ENCODE assay signal across 12 cellular contexts in the genomic region with DNA sequence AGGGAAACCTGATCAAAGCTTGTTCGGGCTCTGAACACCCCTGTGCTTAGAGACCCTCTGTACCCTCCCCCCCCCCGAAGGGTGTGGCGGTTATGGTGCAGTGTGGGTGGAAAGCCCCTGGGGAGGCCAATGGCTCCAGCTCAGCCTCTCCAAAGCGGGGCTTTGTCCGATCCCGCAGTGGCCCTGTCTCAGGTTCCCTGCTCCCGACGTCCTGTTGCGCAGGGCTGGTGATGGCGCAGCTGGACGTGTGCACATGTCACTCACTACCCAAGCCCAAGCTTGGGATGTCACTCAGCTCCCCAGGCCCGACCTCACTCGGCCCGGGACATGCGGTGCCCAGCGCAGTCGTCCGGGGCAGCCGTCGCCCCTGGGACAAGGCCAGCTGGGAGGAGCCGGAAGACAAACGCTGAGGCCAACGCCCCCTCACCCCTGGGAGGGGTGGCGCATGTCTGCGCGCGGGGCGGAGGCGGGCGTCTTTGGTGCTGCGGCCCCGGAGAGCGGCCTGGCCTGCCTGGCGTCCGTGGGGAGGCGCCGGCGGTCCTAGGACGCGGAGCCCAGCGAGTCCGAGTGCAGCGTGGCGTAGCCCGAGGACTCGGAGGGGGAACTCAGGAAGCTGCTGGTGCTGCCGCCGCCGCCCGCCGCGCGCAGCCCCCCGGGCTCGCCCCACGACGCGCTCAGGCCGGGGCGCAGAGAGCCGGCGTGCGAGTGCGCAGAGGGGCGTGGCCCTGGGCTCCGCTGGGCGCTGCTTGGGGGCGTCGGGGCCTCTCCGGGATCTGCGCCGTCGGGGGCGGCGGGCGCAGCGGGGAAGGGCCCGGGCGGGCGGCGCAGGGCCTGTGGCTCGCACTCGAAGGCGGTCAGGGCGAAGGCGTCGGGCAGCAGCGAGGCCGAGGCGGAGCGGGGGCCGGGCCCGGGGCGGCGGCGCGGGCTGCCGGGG. TPM values are rescaled to one million over a fixed set of nuclear protein-coding genes. Genes with fewer than 3 reads are reported as not detected.
DNase-seq lines count a peak whose midpoint lies in the region; ATAC-seq and TF ChIP-seq lines count a peak whose summit lies in the region.
"Had no signal": no experiment of that assay in that cellular context is flagged by ENCODE, and none has a peak within 500 bp of the region (broad histone marks: within the 10 kb centered on the region; RNA-seq: fewer than 3 reads in every experiment).

No MANE protein-coding gene starts in this region.

- TF ChIP-seq EP300 in SK-N-SH (IDR thresholded peaks at IDR 0.05; ENCODE audit: borderline replicate concordance in 1 of 2, low read depth in 1 of 2, low read length in 1 of 2) = no peak

- no peaks in the 10 kb centered on the region for H3K9me2 ChIP-seq in SK-N-SH

- no peak overlapping the region for H2AFZ ChIP-seq in SK-N-SH (ENCODE audit: low read depth)

- no peak overlapping the region for H3K4me3 Mint-ChIP-seq in MCF 10A (ENCODE audit: unreplicated experiment)

- H3K4me1 ChIP-seq in breast epithelium (peaks cover 0 to 5% of the 10 kb centered on the region in 2 donors), colonic mucosa (peaks cover 17% of the 10 kb centered on the region), urinary bladder (ENCODE audit: insufficient read depth) (no peaks in the 10 kb centered on the region), SK-N-SH (ENCODE audit: control insufficient read depth in 1 of 2, insufficient read depth in 2 of 2, low read depth in 1 of 2, low read length in 1 of 2) (no peaks in the 10 kb centered on the region; a peak in 1 of 4 replicates)

- WGBS in urinary bladder = 7% methylated on average over 98 of the region's 98 CpGs
- 92% methylated on average over 66 of the region's 98 CpGs for WGBS in SK-N-SH (ENCODE audit: low lambda C conversion rate)

- H3K27me3 ChIP-seq in breast epithelium (peaks cover 10 to 64% of the 10 kb centered on the region in 2 donors), colonic mucosa (peaks cover 39% of the 10 kb centered on the region), SK-N-SH (ENCODE audit: insufficient read depth) (no peaks in the 10 kb centered on the region)

- DNase-seq in breast epithelium (ENCODE audit: low spot score in 2 of 2) = no peak
- DNase-seq in MCF 10A (ENCODE audit: unreplicated experiment) = no peak
- peak; percentile 46 for DNase-seq in colonic mucosa
- peak; percentile 84 for DNase-seq in left lobe of liver (ENCODE audit: low spot score)
- DNase-seq in SK-N-SH = no peak
- no peak for DNase-seq in midbrain (lab: John Stamatoyannopoulos, UW)
- DNase-seq: NCI-H1048 had no signal

- peak overlapping the region in 1 of 2 donors; percentile 12 for H3K9ac ChIP-seq in colonic mucosa (ENCODE audit: low read depth in 2 of 2, low read length in 2 of 2)
- no peak overlapping the region for H3K9ac ChIP-seq in SK-N-SH

- no peak overlapping the region for H3K4me2 ChIP-seq in SK-N-SH

- TF ChIP-seq RAD21 in SK-N-SH (IDR thresholded peaks at IDR 0.05; ENCODE audit: low read length) = no peak

- H3K9me3 ChIP-seq in breast epithelium (no peaks in the 10 kb centered on the region), colonic mucosa (no peaks in the 10 kb centered on the region), SK-N-SH (no peaks in the 10 kb centered on the region)

- ATAC-seq in left lobe of liver (peak; percentile 63), HG03342 (IDR thresholded peaks at IDR 0.05; ENCODE audit: unreplicated experiment) (no peak)

- H3F3A ChIP-seq in SK-N-SH (replicated peaks; ENCODE audit: insufficient read depth) = no peaks in the 10 kb centered on the region

- BruUV-seq in MCF 10A (replicated peaks; lab: Mats Ljungman, UMichigan) = no TSS peak

- intact Hi-C loops in breast epithelium (cut with DNase I; ENCODE audit: low total_unique reads) (no loop called here), MCF 10A (cut with micrococcal nuclease) (no loop called here), colonic mucosa (cut with DNase I) (loop anchor here (5.0 kb wide), 2 partner anchors 33 to 158 kb away; no protein-coding TSS in a partner anchor)

- TF ChIP-seq CTCF in breast epithelium (IDR thresholded peaks at IDR 0.05) (no peak), MCF 10A (IDR thresholded peaks at IDR 0.05; ENCODE audit: unreplicated experiment) (no peak), colonic mucosa (IDR thresholded peaks at IDR 0.05) (no peak), SK-N-SH (IDR thresholded peaks at IDR 0.05) (no peak)

- TF ChIP-seq POLR2A in breast epithelium (IDR thresholded peaks at IDR 0.05) = no peak

- H3K27ac ChIP-seq in breast epithelium (no peak overlapping the region), colonic mucosa (no peak overlapping the region), urinary bladder (ENCODE audit: low read depth) (no peak overlapping the region), SK-N-SH (ENCODE audit: low read depth in 2 of 2, low read length in 1 of 2) (no peak overlapping the region)

- peak overlapping the region in 2 of 3 donors; percentile 22 to 57 for H3K4me3 ChIP-seq in breast epithelium
- peak overlapping the region; percentile 7 for H3K4me3 ChIP-seq in colonic mucosa
- H3K4me3 ChIP-seq in urinary bladder (ENCODE audit: low read depth, low read length) = peak overlapping the region; percentile 12
- no peak overlapping the region for H3K4me3 ChIP-seq in SK-N-SH (ENCODE audit: low read depth in 2 of 2, low read length in 1 of 2)

- no peaks in the 10 kb centered on the region for H3K79me2 ChIP-seq in SK-N-SH (ENCODE audit: insufficient read depth)

- H3K36me3 Mint-ChIP-seq in MCF 10A (ENCODE audit: insufficient read depth, unreplicated experiment) = no peaks in the 10 kb centered on the region

- POLR2A ChIA-PET in MCF 10A (lab: Yijun Ruan, JAX) = interaction anchor here (0.8 kb wide), 1 partner anchor 10 kb away, joined by 3 read pairs; no protein-coding TSS in a partner anchor
- POLR2A ChIA-PET in SK-N-SH (lab: Yijun Ruan, JAX) = no interaction called here

- H3K36me3 ChIP-seq in breast epithelium (no peaks in the 10 kb centered on the region), colonic mucosa (no peaks in the 10 kb centered on the region), urinary bladder (ENCODE audit: insufficient read depth) (no peaks in the 10 kb centered on the region), SK-N-SH (replicated peaks in 1 of 2; ENCODE audit: control insufficient read depth in 1 of 2, insufficient read depth in 2 of 2, low read length in 1 of 2) (no peaks in the 10 kb centered on the region)

- H3K9me3 Mint-ChIP-seq in MCF 10A (ENCODE audit: unreplicated experiment) = no peaks in the 10 kb centered on the region
- H3K9me3 Mint-ChIP-seq: activated T-helper 2 cell treated with anti-CD3 and anti-CD28 coated beads, Interferon-gamma antibody, Interleukin-2, Interleukin-4, amounts not matched to agents 10 μg/mL and 5 μg/mL and 100 μg/mL, durations not matched to agents 14 hours and 24 hours and 36 hours had no signal

- H3K4me1 Mint-ChIP-seq in MCF 10A (ENCODE audit: insufficient read depth, unreplicated experiment) = peaks cover 5% of the 10 kb centered on the region

- H3K27ac Mint-ChIP-seq in MCF 10A (ENCODE audit: low read depth, unreplicated experiment) = no peak overlapping the region
- H3K27ac Mint-ChIP-seq: activated T-helper 2 cell treated with anti-CD3 and anti-CD28 coated beads, Interferon-gamma antibody, Interleukin-2, Interleukin-4, amounts not matched to agents 10 μg/mL and 5 μg/mL and 100 μg/mL, durations not matched to agents 14 hours and 24 hours and 36 hours had no signal

- peaks cover 3% of the 10 kb centered on the region; the same call in 1 of the 2 replicates for H4K20me1 ChIP-seq in SK-N-SH (ENCODE audit: insufficient read depth)

- peaks cover 2% of the 10 kb centered on the region for H3K27me3 Mint-ChIP-seq in MCF 10A (ENCODE audit: insufficient read depth, unreplicated experiment)

- CTCF ChIA-PET in MCF 10A (lab: Yijun Ruan, JAX) (interaction anchor here (0.8 to 6.6 kb wide), 8 partner anchors 8 to 196 kb away, joined by 3 to 88 read pairs (median 12); no protein-coding TSS in a partner anchor), SK-N-SH (lab: Yijun Ruan, JAX) (interaction anchor here (1.3 to 9.5 kb wide), 8 partner anchors 8 to 191 kb away, joined by 3 to 318 read pairs (median 91); a partner anchor contains a TSS)

TF ChIP-seq in SK-N-SH, 30 proteins besides CTCF, POLR2A, EP300 and RAD21 (continues in another document):
- TF ChIP-seq POLR2AphosphoS5 (IDR thresholded peaks at IDR 0.05; ENCODE audit: low read depth, low read length) = no peak

RNA-seq across cellular contexts. Expression of a gene that starts 5.1 kb away (rescaled TPM):
- total RNA-seq in breast epithelium (not detected), MCF 10A (2022) (not detected in 2 replicates), colonic mucosa (not detected), left lobe of liver (not detected), urinary bladder (not detected)
- polyA plus RNA-seq in urinary bladder (not detected), SK-N-SH (2012; rRNA removed) (not detected in 2 replicates)
- polyA plus RNA-seq in SK-N-SH (2012; cell fraction: cytosol; rRNA removed) = not detected in 2 replicates
- not detected in 2 replicates for polyA plus RNA-seq in SK-N-SH (2012; cell fraction: nucleus; rRNA removed)
- total RNA-seq: activated T-helper 2 cell treated with anti-CD3 and anti-CD28 coated beads, Interferon-gamma antibody, Interleukin-2, Interleukin-4, amounts not matched to agents 10 μg/mL and 5 μg/mL and 100 μg/mL, durations not matched to agents 14 hours and 24 hours and 36 hours; OCI-LY7; renal cortical epithelial cell had no signal

RNA-seq across cellular contexts. Expression of a gene that starts 11.8 kb away (rescaled TPM):
- total RNA-seq in breast epithelium (10 to 100 TPM in 1 of 3 donors, 1 to 10 TPM in 2; 5.4 to 34.6 (median 6.6) TPM), MCF 10A (2022) (4.6 and 5.0 TPM in 2 replicates), colonic mucosa (10 to 100 TPM; 19.6 to 21.0 TPM), left lobe of liver (40.0 TPM), urinary bladder (12.2 TPM)
- polyA plus RNA-seq in urinary bladder (12.9 TPM), SK-N-SH (2012; rRNA removed) (5.2 and 6.6 TPM in 2 replicates)
- polyA plus RNA-seq in SK-N-SH (2012; cell fraction: cytosol; rRNA removed) = 2.3 and 4.2 TPM in 2 replicates
- 13.1 and 18.0 TPM in 2 replicates for polyA plus RNA-seq in SK-N-SH (2012; cell fraction: nucleus; rRNA removed)
- total RNA-seq: OCI-LY7 had no signal

RNA-seq across cellular contexts. Expression of a gene that starts 13.3 kb away (rescaled TPM):
- total RNA-seq in breast epithelium (10 to 100 TPM; 54.0 to 61.6 (median 54.7) TPM), MCF 10A (2022) (26.5 and 28.3 TPM in 2 replicates), colonic mucosa (10 to 100 TPM; 56.6 to 72.5 TPM), left lobe of liver (25.9 TPM), urinary bladder (61.6 TPM)
- polyA plus RNA-seq in urinary bladder (46.3 TPM), SK-N-SH (2012; rRNA removed) (40.2 and 43.7 TPM in 2 replicates)
- 41.9 and 51.0 TPM in 2 replicates for polyA plus RNA-seq in SK-N-SH (2012; cell fraction: cytosol; rRNA removed)
- 16.5 and 21.6 TPM in 2 replicates for polyA plus RNA-seq in SK-N-SH (2012; cell fraction: nucleus; rRNA removed)

RNA-seq across cellular contexts. Expression of a gene that starts 43.1 kb away (rescaled TPM):
- total RNA-seq in breast epithelium (10 to 100 TPM in 2 of 3 donors, 1 to 10 TPM in 1; 2.7 to 32.4 (median 29.9) TPM), MCF 10A (2022) (6.2 and 12.4 TPM in 2 replicates), colonic mucosa (10 to 100 TPM; 18.4 to 19.4 TPM), left lobe of liver (17.7 TPM), urinary bladder (12.8 TPM)
- polyA plus RNA-seq in urinary bladder (14.1 TPM), SK-N-SH (2012; rRNA removed) (19.2 and 25.4 TPM in 2 replicates)
- 2.5 and 4.0 TPM in 2 replicates for polyA plus RNA-seq in SK-N-SH (2012; cell fraction: cytosol; rRNA removed)
- polyA plus RNA-seq in SK-N-SH (2012; cell fraction: nucleus; rRNA removed) = 134 and 388 TPM in 2 replicates
- total RNA-seq: OCI-LY7 had no signal

RNA-seq across cellular contexts. Expression of a gene that starts 49.7 kb away (rescaled TPM):
- total RNA-seq in breast epithelium = 100 to 1,000 TPM; 210 to 329 (median 306) TPM
- total RNA-seq in MCF 10A (2022) = 477 and 513 TPM in 2 replicates
- 100 to 1,000 TPM; 314 to 378 TPM for total RNA-seq in colonic mucosa
- total RNA-seq in left lobe of liver = 109 TPM
- 229 TPM for total RNA-seq in urinary bladder
- polyA plus RNA-seq in urinary bladder = 509 TPM
- polyA plus RNA-seq in SK-N-SH (2012; rRNA removed) = 140 and 151 TPM in 2 replicates
- 216 and 367 TPM in 2 replicates for polyA plus RNA-seq in SK-N-SH (2012; cell fraction: cytosol; rRNA removed)
- 37.2 and 61.3 TPM in 2 replicates for polyA plus RNA-seq in SK-N-SH (2012; cell fraction: nucleus; rRNA removed)

Comparison
In these comparisons a context has a peak if more than half of its experiments do, and no peak if none do; other contexts are left out.
1. DNase-seq: peak in colonic mucosa (single experiment) and left lobe of liver (single experiment); none in breast epithelium (0 of 2), MCF 10A (single experiment), SK-N-SH (single experiment) and midbrain (single experiment).
2. H3K4me3 ChIP-seq: peak in breast epithelium (2 of 3), colonic mucosa (single experiment) and urinary bladder (single experiment); none in SK-N-SH (0 of 2).